ENCODE assay signal across 19 cellular contexts in the genomic region with DNA sequence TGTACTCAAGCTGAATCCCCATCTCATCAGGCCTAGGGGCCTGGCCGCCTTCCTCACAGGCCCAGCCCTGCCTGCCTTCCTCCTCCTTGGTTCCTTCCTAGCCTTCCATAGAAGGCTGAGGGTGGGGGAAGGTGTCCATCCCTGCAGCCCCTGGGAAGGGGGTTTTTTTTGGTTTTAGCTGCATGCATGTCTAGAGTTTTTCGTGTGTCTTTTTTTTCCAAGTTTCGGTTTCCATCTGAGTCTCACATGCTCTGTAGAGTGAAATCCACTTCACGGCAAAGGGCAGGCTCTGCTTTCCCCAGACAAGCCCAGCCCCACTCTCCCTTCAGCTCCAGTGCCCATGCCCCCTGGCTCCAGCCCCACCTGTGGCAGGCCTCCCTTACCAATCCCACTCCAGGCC. TPM values are rescaled to one million over a fixed set of nuclear protein-coding genes. Genes with fewer than 3 reads are reported as not detected.
DNase-seq lines count a peak whose midpoint lies in the region; ATAC-seq and TF ChIP-seq lines count a peak whose summit lies in the region.
"Had no signal": no experiment of that assay in that cellular context is flagged by ENCODE, and none has a peak within 500 bp of the region (broad histone marks: within the 10 kb centered on the region; RNA-seq: fewer than 3 reads in every experiment).

No MANE protein-coding gene starts in this region.

- H3K4me3 ChIP-seq in coronary artery: no peak overlapping the region
- H3K4me3 ChIP-seq: right atrium auricular region, thyroid gland had no signal

- H3K9me3 Mint-ChIP-seq in activated CD4-positive, alpha-beta T cell treated with anti-CD3 and anti-CD28 coated beads, Interleukin-2, amount 10 ng/mL, durations not matched to agents 7 days and 5 days: no peaks in the 10 kb centered on the region
- no peaks in the 10 kb centered on the region for H3K9me3 Mint-ChIP-seq in T-helper 2 cell treated with Interferon-gamma antibody and Interleukin-4, amounts not matched to agents 5 μg/mL and 100 μg/mL, for 36 hours
- H3K9me3 Mint-ChIP-seq in neural crest cell: no peaks in the 10 kb centered on the region
- H3K9me3 Mint-ChIP-seq: nephron progenitor cell had no signal

- POLR2A ChIA-PET in activated CD4-positive, alpha-beta T cell treated with anti-CD3 and anti-CD28 coated beads, Interleukin-2, amount 10 ng/mL, durations not matched to agents 7 days and 5 days (lab: Charles Lee): no interaction called here

- H3K27ac ChIP-seq in coronary artery: no peak overlapping the region
- H3K27ac ChIP-seq: right atrium auricular region, thyroid gland had no signal

- CTCF ChIA-PET in activated CD4-positive, alpha-beta T cell treated with anti-CD3 and anti-CD28 coated beads, Interleukin-2, amount 10 ng/mL, durations not matched to agents 7 days and 5 days (lab: Charles Lee): interaction anchor here (1.0 to 1.6 kb wide), 2 partner anchors 9 to 152 kb away, joined by 3 to 7 read pairs; no protein-coding TSS in a partner anchor

- DNase-seq in activated CD4-positive, alpha-beta T cell treated with anti-CD3 and anti-CD28 coated beads, Interleukin-2, amount 10 ng/mL, durations not matched to agents 7 days and 5 days: peak; percentile 27
- no peak for DNase-seq in activated CD4-positive, alpha-beta T cell treated with anti-CD3 and anti-CD28 coated beads for 4 hours
- peak; percentile 50 for DNase-seq in GM19238 (ENCODE audit: insufficient read length, low spot score)
- DNase-seq in T-helper 2 cell treated with Interferon-gamma antibody and Interleukin-4, amounts not matched to agents 5 μg/mL and 100 μg/mL, for 36 hours (ENCODE audit: low spot score): peak; percentile 42
- DNase-seq in neural crest cell (ENCODE audit: low read depth, low spot score): no peak
- DNase-seq in coronary artery (ENCODE audit: low spot score): no peak
- no peak for DNase-seq in NCI-H1694 treated with DMSO at 0.1 percent for 48 hours (lab: John Stamatoyannopoulos, UW)
- DNase-seq: anterior cingulate cortex; COR-L47; HCEC 1CT; nephron progenitor cell; stimulated activated CD4-positive, alpha-beta T cell treated with anti-CD3 and anti-CD28 coated beads, Interleukin-1b, Interleukin-23, amount 100 ng/mL, for 48 hours; thyroid gland had no signal

- H3K4me3 Mint-ChIP-seq in activated CD4-positive, alpha-beta T cell treated with anti-CD3 and anti-CD28 coated beads, Interleukin-2, amount 10 ng/mL, durations not matched to agents 7 days and 5 days: peak overlapping the region; percentile 28
- H3K4me3 Mint-ChIP-seq in T-helper 2 cell treated with Interferon-gamma antibody and Interleukin-4, amounts not matched to agents 5 μg/mL and 100 μg/mL, for 36 hours: peak overlapping the region; percentile 25
- H3K4me3 Mint-ChIP-seq in neural crest cell: no peak overlapping the region
- H3K4me3 Mint-ChIP-seq: nephron progenitor cell had no signal

- peaks cover 32% of the 10 kb centered on the region for H3K4me1 Mint-ChIP-seq in activated CD4-positive, alpha-beta T cell treated with anti-CD3 and anti-CD28 coated beads, Interleukin-2, amount 10 ng/mL, durations not matched to agents 7 days and 5 days
- H3K4me1 Mint-ChIP-seq in T-helper 2 cell treated with Interferon-gamma antibody and Interleukin-4, amounts not matched to agents 5 μg/mL and 100 μg/mL, for 36 hours (ENCODE audit: low read depth): peaks cover 23% of the 10 kb centered on the region
- no peaks in the 10 kb centered on the region for H3K4me1 Mint-ChIP-seq in neural crest cell

- peak overlapping the region; percentile 67 for H3K27ac Mint-ChIP-seq in activated CD4-positive, alpha-beta T cell treated with anti-CD3 and anti-CD28 coated beads, Interleukin-2, amount 10 ng/mL, durations not matched to agents 7 days and 5 days
- peak overlapping the region; percentile 64 for H3K27ac Mint-ChIP-seq in T-helper 2 cell treated with Interferon-gamma antibody and Interleukin-4, amounts not matched to agents 5 μg/mL and 100 μg/mL, for 36 hours
- peak overlapping the region; percentile 35 for H3K27ac Mint-ChIP-seq in neural crest cell (ENCODE audit: unreplicated experiment)
- H3K27ac Mint-ChIP-seq: nephron progenitor cell had no signal

- H3K27me3 Mint-ChIP-seq in activated CD4-positive, alpha-beta T cell treated with anti-CD3 and anti-CD28 coated beads, Interleukin-2, amount 10 ng/mL, durations not matched to agents 7 days and 5 days: peaks cover 3% of the 10 kb centered on the region
- peaks cover 8% of the 10 kb centered on the region for H3K27me3 Mint-ChIP-seq in T-helper 2 cell treated with Interferon-gamma antibody and Interleukin-4, amounts not matched to agents 5 μg/mL and 100 μg/mL, for 36 hours (ENCODE audit: low read depth)
- no peaks in the 10 kb centered on the region for H3K27me3 Mint-ChIP-seq in neural crest cell (ENCODE audit: low read depth)

- ATAC-seq in HG03520 (IDR thresholded peaks at IDR 0.05; ENCODE audit: unreplicated experiment): no peak

- no peak for TF ChIP-seq CTCF in neural crest cell (conservative IDR thresholded peaks at IDR 0.05)
- TF ChIP-seq CTCF in coronary artery (IDR thresholded peaks at IDR 0.05): no peak

- H3K36me3 Mint-ChIP-seq in activated CD4-positive, alpha-beta T cell treated with anti-CD3 and anti-CD28 coated beads, Interleukin-2, amount 10 ng/mL, durations not matched to agents 7 days and 5 days (ENCODE audit: low read depth): no peaks in the 10 kb centered on the region
- no peaks in the 10 kb centered on the region for H3K36me3 Mint-ChIP-seq in T-helper 2 cell treated with Interferon-gamma antibody and Interleukin-4, amounts not matched to agents 5 μg/mL and 100 μg/mL, for 36 hours (ENCODE audit: low read depth)
- H3K36me3 Mint-ChIP-seq in neural crest cell (ENCODE audit: low read depth): no peaks in the 10 kb centered on the region

RNA-seq across cellular contexts. Expression of a gene that starts 32.1 kb away (rescaled TPM):
- not detected for total RNA-seq in activated CD4-positive, alpha-beta T cell treated with anti-CD3 and anti-CD28 coated beads, Interleukin-2, amount 10 ng/mL, durations not matched to agents 7 days and 5 days
- total RNA-seq in neural crest cell: 0.12 TPM in 1 of 2 replicates, not detected in the other
- total RNA-seq: A673, glomerular endothelial cell, lung microvascular endothelial cell, SK-MEL-5 had no signal

Comparison
In these comparisons a context has a peak if more than half of its experiments do, and no peak if none do; other contexts are left out.
1. DNase-seq: peak in activated CD4-positive, alpha-beta T cell treated with anti-CD3 and anti-CD28 coated beads, Interleukin-2, amount 10 ng/mL, durations not matched to agents 7 days and 5 days (single experiment), GM19238 (single experiment) and T-helper 2 cell treated with Interferon-gamma antibody and Interleukin-4, amounts not matched to agents 5 μg/mL and 100 μg/mL, for 36 hours (single experiment); none in activated CD4-positive, alpha-beta T cell treated with anti-CD3 and anti-CD28 coated beads for 4 hours (0 of 2), neural crest cell (single experiment), coronary artery (single experiment) and NCI-H1694 treated with DMSO at 0.1 percent for 48 hours (single experiment).
2. Peak in every context shown above with its lines, with median percentiles within 50 percentile points of each other: H3K27ac Mint-ChIP-seq.